ENCODE assay signal across 1 cellular context in genomic region chr19:7832009-7832408, GRCh38.
TF ChIP-seq lines count a peak whose summit lies in the region.

No MANE protein-coding gene starts in this region.

TF ChIP-seq in GM23338, 12 proteins besides CTCF, POLR2A, EP300 and RAD21 (continued from another document):
- TF ChIP-seq, protein P1, sequence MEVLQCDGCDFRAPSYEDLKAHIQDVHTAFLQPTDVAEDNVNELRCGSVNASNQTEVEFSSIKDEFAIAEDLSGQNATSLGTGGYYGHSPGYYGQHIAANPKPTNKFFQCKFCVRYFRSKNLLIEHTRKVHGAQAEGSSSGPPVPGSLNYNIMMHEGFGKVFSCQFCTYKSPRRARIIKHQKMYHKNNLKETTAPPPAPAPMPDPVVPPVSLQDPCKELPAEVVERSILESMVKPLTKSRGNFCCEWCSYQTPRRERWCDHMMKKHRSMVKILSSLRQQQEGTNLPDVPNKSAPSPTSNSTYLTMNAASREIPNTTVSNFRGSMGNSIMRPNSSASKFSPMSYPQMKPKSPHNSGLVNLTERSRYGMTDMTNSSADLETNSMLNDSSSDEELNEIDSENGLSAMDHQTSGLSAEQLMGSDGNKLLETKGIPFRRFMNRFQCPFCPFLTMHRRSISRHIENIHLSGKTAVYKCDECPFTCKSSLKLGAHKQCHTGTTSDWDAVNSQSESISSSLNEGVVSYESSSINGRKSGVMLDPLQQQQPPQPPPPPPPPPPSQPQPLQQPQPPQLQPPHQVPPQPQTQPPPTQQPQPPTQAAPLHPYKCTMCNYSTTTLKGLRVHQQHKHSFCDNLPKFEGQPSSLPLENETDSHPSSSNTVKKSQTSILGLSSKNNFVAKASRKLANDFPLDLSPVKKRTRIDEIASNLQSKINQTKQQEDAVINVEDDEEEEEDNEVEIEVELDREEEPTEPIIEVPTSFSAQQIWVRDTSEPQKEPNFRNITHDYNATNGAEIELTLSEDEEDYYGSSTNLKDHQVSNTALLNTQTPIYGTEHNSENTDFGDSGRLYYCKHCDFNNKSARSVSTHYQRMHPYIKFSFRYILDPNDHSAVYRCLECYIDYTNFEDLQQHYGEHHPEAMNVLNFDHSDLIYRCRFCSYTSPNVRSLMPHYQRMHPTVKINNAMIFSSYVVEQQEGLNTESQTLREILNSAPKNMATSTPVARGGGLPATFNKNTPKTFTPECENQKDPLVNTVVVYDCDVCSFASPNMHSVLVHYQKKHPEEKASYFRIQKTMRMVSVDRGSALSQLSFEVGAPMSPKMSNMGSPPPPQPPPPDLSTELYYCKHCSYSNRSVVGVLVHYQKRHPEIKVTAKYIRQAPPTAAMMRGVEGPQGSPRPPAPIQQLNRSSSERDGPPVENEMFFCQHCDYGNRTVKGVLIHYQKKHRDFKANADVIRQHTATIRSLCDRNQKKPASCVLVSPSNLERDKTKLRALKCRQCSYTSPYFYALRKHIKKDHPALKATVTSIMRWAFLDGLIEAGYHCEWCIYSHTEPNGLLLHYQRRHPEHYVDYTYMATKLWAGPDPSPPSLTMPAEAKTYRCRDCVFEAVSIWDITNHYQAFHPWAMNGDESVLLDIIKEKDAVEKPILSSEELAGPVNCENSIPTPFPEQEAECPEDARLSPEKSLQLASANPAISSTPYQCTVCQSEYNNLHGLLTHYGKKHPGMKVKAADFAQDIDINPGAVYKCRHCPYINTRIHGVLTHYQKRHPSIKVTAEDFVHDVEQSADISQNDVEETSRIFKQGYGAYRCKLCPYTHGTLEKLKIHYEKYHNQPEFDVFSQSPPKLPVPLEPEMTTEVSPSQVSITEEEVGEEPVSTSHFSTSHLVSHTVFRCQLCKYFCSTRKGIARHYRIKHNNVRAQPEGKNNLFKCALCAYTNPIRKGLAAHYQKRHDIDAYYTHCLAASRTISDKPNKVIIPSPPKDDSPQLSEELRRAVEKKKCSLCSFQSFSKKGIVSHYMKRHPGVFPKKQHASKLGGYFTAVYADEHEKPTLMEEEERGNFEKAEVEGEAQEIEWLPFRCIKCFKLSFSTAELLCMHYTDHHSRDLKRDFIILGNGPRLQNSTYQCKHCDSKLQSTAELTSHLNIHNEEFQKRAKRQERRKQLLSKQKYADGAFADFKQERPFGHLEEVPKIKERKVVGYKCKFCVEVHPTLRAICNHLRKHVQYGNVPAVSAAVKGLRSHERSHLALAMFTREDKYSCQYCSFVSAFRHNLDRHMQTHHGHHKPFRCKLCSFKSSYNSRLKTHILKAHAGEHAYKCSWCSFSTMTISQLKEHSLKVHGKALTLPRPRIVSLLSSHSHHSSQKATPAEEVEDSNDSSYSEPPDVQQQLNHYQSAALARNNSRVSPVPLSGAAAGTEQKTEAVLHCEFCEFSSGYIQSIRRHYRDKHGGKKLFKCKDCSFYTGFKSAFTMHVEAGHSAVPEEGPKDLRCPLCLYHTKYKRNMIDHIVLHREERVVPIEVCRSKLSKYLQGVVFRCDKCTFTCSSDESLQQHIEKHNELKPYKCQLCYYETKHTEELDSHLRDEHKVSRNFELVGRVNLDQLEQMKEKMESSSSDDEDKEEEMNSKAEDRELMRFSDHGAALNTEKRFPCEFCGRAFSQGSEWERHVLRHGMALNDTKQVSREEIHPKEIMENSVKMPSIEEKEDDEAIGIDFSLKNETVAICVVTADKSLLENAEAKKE (CRISPR knock-in tag; IDR thresholded peaks at IDR 0.05): no peak
- TF ChIP-seq POLR2AphosphoS5 (IDR thresholded peaks at IDR 0.05; ENCODE audit: low read depth) (no peak), ZNF331 (CRISPR knock-in tag; IDR thresholded peaks at IDR 0.05; ENCODE audit: low read depth) (no peak)
- TF ChIP-seq, protein P2, sequence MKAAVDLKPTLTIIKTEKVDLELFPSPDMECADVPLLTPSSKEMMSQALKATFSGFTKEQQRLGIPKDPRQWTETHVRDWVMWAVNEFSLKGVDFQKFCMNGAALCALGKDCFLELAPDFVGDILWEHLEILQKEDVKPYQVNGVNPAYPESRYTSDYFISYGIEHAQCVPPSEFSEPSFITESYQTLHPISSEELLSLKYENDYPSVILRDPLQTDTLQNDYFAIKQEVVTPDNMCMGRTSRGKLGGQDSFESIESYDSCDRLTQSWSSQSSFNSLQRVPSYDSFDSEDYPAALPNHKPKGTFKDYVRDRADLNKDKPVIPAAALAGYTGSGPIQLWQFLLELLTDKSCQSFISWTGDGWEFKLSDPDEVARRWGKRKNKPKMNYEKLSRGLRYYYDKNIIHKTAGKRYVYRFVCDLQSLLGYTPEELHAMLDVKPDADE (IDR thresholded peaks at IDR 0.05): no peak
